In the genomic region with DNA sequence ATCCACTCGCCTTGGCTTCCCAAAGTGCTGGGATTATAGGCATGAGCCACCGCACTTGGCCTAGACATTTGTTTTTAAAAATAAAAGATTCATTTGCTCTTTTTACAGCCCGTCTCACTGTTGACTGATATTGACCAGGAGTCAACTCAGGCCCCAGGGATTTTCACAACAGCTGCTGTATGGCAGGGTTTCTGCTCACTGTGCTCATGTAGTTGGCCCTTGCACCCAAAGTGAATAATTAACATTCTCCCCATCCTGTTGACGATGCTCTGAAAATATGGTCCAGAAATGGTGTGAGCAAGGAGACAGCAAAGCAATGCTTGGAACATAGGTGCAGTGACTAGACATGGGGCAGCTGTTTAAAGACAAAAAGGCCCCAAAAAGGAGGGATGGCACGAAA, we compare ENCODE assay signal across 25 cellular contexts. TPM values are rescaled to one million over a fixed set of nuclear protein-coding genes. Genes with fewer than 3 reads are reported as not detected.
DNase-seq lines count a peak whose midpoint lies in the region; ATAC-seq and TF ChIP-seq lines count a peak whose summit lies in the region.
"Had no signal": no experiment of that assay in that cellular context is flagged by ENCODE, and none has a peak within 500 bp of the region (broad histone marks: within the 10 kb centered on the region; RNA-seq: fewer than 3 reads in every experiment).

No MANE protein-coding gene starts in this region.

- ATAC-seq in GM23338: no peak
- peak; percentile 86 for ATAC-seq in left lobe of liver
- ATAC-seq in HG02870 (IDR thresholded peaks at IDR 0.05; ENCODE audit: unreplicated experiment): no peak
- ATAC-seq: stimulated activated naive CD8-positive, alpha-beta T cell treated with anti-CD3 and anti-CD28 coated beads, Interleukin-15, amount 100 ng/mL, for 72 hours had no signal

- H3K9me3 Mint-ChIP-seq in activated CD4-positive, alpha-beta T cell treated with anti-CD3 and anti-CD28 coated beads, Interleukin-2, amount 10 ng/mL, durations not matched to agents 24 days and 14 days: peaks cover 11% of the 10 kb centered on the region
- H3K9me3 Mint-ChIP-seq in GM23338 (no peaks in the 10 kb centered on the region), type B pancreatic cell (no peaks in the 10 kb centered on the region)
- peaks cover 5% of the 10 kb centered on the region for H3K9me3 Mint-ChIP-seq in activated T-helper 1 cell treated with anti-CD3 and anti-CD28 coated beads, Interleukin-12 subunit alpha, Interleukin-12 subunit beta, Interleukin-2, Interleukin-4 antibody, amounts not matched to agents 30 ng/mL and 10 ng/mL and 1 ng/mL, durations not matched to agents 14 hours and 24 hours and 36 hours
- H3K9me3 Mint-ChIP-seq: activated naive CD8-positive, alpha-beta T cell treated with anti-CD3 and anti-CD28 coated beads for 36 hours; stimulated activated naive CD8-positive, alpha-beta T cell treated with anti-CD3 and anti-CD28 coated beads, Interleukin-15, amount 100 ng/mL, for 72 hours; T-helper 2 cell treated with Interferon-gamma antibody and Interleukin-4, amounts not matched to agents 5 μg/mL and 100 μg/mL, for 36 hours had no signal

- no peaks in the 10 kb centered on the region for H3K9me3 ChIP-seq in OCI-LY7 (ENCODE audit: low read length)
- H3K9me3 ChIP-seq: psoas muscle had no signal

- peaks cover 30% of the 10 kb centered on the region for H3K27me3 Mint-ChIP-seq in activated CD4-positive, alpha-beta T cell treated with anti-CD3 and anti-CD28 coated beads, Interleukin-2, amount 10 ng/mL, durations not matched to agents 24 days and 14 days
- H3K27me3 Mint-ChIP-seq in GM23338 (ENCODE audit: insufficient read depth, low read depth, poor library complexity): peaks cover 2% of the 10 kb centered on the region
- peaks cover 4% of the 10 kb centered on the region for H3K27me3 Mint-ChIP-seq in activated T-helper 1 cell treated with anti-CD3 and anti-CD28 coated beads, Interleukin-12 subunit alpha, Interleukin-12 subunit beta, Interleukin-2, Interleukin-4 antibody, amounts not matched to agents 30 ng/mL and 10 ng/mL and 1 ng/mL, durations not matched to agents 14 hours and 24 hours and 36 hours (ENCODE audit: insufficient read depth)
- peaks cover 27% of the 10 kb centered on the region for H3K27me3 Mint-ChIP-seq in type B pancreatic cell

- H3K27ac Mint-ChIP-seq in activated CD4-positive, alpha-beta T cell treated with anti-CD3 and anti-CD28 coated beads, Interleukin-2, amount 10 ng/mL, durations not matched to agents 24 days and 14 days: peak overlapping the region; percentile 61
- H3K27ac Mint-ChIP-seq in GM23338 (no peak overlapping the region), type B pancreatic cell (no peak overlapping the region)
- peak overlapping the region; percentile 1 for H3K27ac Mint-ChIP-seq in activated T-helper 1 cell treated with anti-CD3 and anti-CD28 coated beads, Interleukin-12 subunit alpha, Interleukin-12 subunit beta, Interleukin-2, Interleukin-4 antibody, amounts not matched to agents 30 ng/mL and 10 ng/mL and 1 ng/mL, durations not matched to agents 14 hours and 24 hours and 36 hours
- H3K27ac Mint-ChIP-seq: activated naive CD8-positive, alpha-beta T cell treated with anti-CD3 and anti-CD28 coated beads for 36 hours; stimulated activated naive CD8-positive, alpha-beta T cell treated with anti-CD3 and anti-CD28 coated beads, Interleukin-15, amount 100 ng/mL, for 72 hours had no signal

- H3K4me3 Mint-ChIP-seq in activated CD4-positive, alpha-beta T cell treated with anti-CD3 and anti-CD28 coated beads, Interleukin-2, amount 10 ng/mL, durations not matched to agents 24 days and 14 days: no peak overlapping the region
- H3K4me3 Mint-ChIP-seq in GM23338 (no peak overlapping the region), type B pancreatic cell (no peak overlapping the region)
- no peak overlapping the region for H3K4me3 Mint-ChIP-seq in activated T-helper 1 cell treated with anti-CD3 and anti-CD28 coated beads, Interleukin-12 subunit alpha, Interleukin-12 subunit beta, Interleukin-2, Interleukin-4 antibody, amounts not matched to agents 30 ng/mL and 10 ng/mL and 1 ng/mL, durations not matched to agents 14 hours and 24 hours and 36 hours
- H3K4me3 Mint-ChIP-seq: activated CD4-positive, alpha-beta T cell treated with anti-CD3 and anti-CD28 coated beads, Interleukin-2, amount 10 ng/mL, durations not matched to agents 7 days and 5 days; activated naive CD8-positive, alpha-beta T cell treated with anti-CD3 and anti-CD28 coated beads for 36 hours; stimulated activated naive CD8-positive, alpha-beta T cell treated with anti-CD3 and anti-CD28 coated beads, Interleukin-15, amount 100 ng/mL, for 72 hours; T-helper 2 cell treated with Interferon-gamma antibody and Interleukin-4, amounts not matched to agents 5 μg/mL and 100 μg/mL, for 36 hours had no signal

- H3K27ac ChIP-seq in GM23338 (ENCODE audit: low read depth) (no peak overlapping the region), OCI-LY7 (ENCODE audit: low read depth, low read length, poor library complexity, severe bottlenecking) (no peak overlapping the region)
- H3K27ac ChIP-seq: psoas muscle, RWPE1, SK-N-MC, VCaP had no signal

- no peak for DNase-seq in activated CD4-positive, alpha-beta T cell treated with anti-CD3 and anti-CD28 coated beads, Interleukin-2, amount 10 ng/mL, durations not matched to agents 24 days and 14 days
- no peak for DNase-seq in activated CD4-positive, alpha-beta T cell treated with anti-CD3 and anti-CD28 coated beads for 4 hours
- no peak for DNase-seq in GM23338 (ENCODE audit: low spot score)
- DNase-seq in activated T-helper 1 cell treated with anti-CD3 and anti-CD28 coated beads, Interleukin-12 subunit alpha, Interleukin-12 subunit beta, Interleukin-2, Interleukin-4 antibody, amounts not matched to agents 30 ng/mL and 10 ng/mL and 1 ng/mL, durations not matched to agents 14 hours and 24 hours and 36 hours (ENCODE audit: low spot score): no peak
- no peak for DNase-seq in left lobe of liver (ENCODE audit: low spot score)
- DNase-seq in type B pancreatic cell (ENCODE audit: extremely low spot score, unreplicated experiment): no peak
- DNase-seq in OCI-LY7 (ENCODE audit: low spot score): no peak
- DNase-seq: 8988T; activated CD8-positive, alpha-beta memory T cell treated with anti-CD3 and anti-CD28 coated beads, Interleukin-2, amount 50 U/mL, for 48 hours; H7; NCI-H1436; NCI-H2081 treated with DMSO at 0.1 percent for 48 hours; NCI-H345; NCI-H774; stimulated activated naive CD8-positive, alpha-beta T cell treated with anti-CD3 and anti-CD28 coated beads, Interleukin-15, amount 100 ng/mL, for 72 hours had no signal

- peaks cover 49% of the 10 kb centered on the region for H3K4me1 Mint-ChIP-seq in activated CD4-positive, alpha-beta T cell treated with anti-CD3 and anti-CD28 coated beads, Interleukin-2, amount 10 ng/mL, durations not matched to agents 24 days and 14 days
- H3K4me1 Mint-ChIP-seq in GM23338: no peaks in the 10 kb centered on the region
- peaks cover 84% of the 10 kb centered on the region for H3K4me1 Mint-ChIP-seq in activated T-helper 1 cell treated with anti-CD3 and anti-CD28 coated beads, Interleukin-12 subunit alpha, Interleukin-12 subunit beta, Interleukin-2, Interleukin-4 antibody, amounts not matched to agents 30 ng/mL and 10 ng/mL and 1 ng/mL, durations not matched to agents 14 hours and 24 hours and 36 hours (ENCODE audit: low read depth)
- H3K4me1 Mint-ChIP-seq in type B pancreatic cell (ENCODE audit: unreplicated experiment): peaks cover 6% of the 10 kb centered on the region

- TF ChIP-seq CTCF in GM23338 (conservative IDR thresholded peaks at IDR 0.05; ENCODE audit: low read depth in 2 of 2) (no peak), type B pancreatic cell (conservative IDR thresholded peaks at IDR 0.05) (no peak), OCI-LY7 (conservative IDR thresholded peaks at IDR 0.05; ENCODE audit: low read length) (no peak)

- no peaks in the 10 kb centered on the region for H3K36me3 ChIP-seq in GM23338 (ENCODE audit: insufficient read depth)
- no peaks in the 10 kb centered on the region for H3K36me3 ChIP-seq in OCI-LY7 (ENCODE audit: insufficient read depth, low read length)

- peaks cover 2% of the 10 kb centered on the region for H3K36me3 Mint-ChIP-seq in activated CD4-positive, alpha-beta T cell treated with anti-CD3 and anti-CD28 coated beads, Interleukin-2, amount 10 ng/mL, durations not matched to agents 24 days and 14 days (ENCODE audit: low read depth)
- no peaks in the 10 kb centered on the region for H3K36me3 Mint-ChIP-seq in GM23338 (ENCODE audit: low read depth)
- peaks cover 13% of the 10 kb centered on the region for H3K36me3 Mint-ChIP-seq in activated T-helper 1 cell treated with anti-CD3 and anti-CD28 coated beads, Interleukin-12 subunit alpha, Interleukin-12 subunit beta, Interleukin-2, Interleukin-4 antibody, amounts not matched to agents 30 ng/mL and 10 ng/mL and 1 ng/mL, durations not matched to agents 14 hours and 24 hours and 36 hours (ENCODE audit: low read depth)
- H3K36me3 Mint-ChIP-seq in type B pancreatic cell: no peaks in the 10 kb centered on the region
- H3K36me3 Mint-ChIP-seq: activated naive CD8-positive, alpha-beta T cell treated with anti-CD3 and anti-CD28 coated beads for 36 hours had no signal

- H2AFZ ChIP-seq in GM23338 (peak overlapping the region; percentile 33; the same call in 1 of the 2 replicates), OCI-LY7 (ENCODE audit: low read length) (no peak overlapping the region)

- H3K79me2 ChIP-seq in GM23338 (replicated peaks; ENCODE audit: insufficient read depth): no peaks in the 10 kb centered on the region
- no peaks in the 10 kb centered on the region for H3K79me2 ChIP-seq in OCI-LY7 (ENCODE audit: insufficient read depth, low read depth, low read length)

- CTCF ChIA-PET in OCI-LY7 (lab: Charles Lee; ENCODE audit: unreplicated experiment): no interaction called here

- H3K4me3 ChIP-seq in GM23338 (no peak overlapping the region), OCI-LY7 (ENCODE audit: low read depth, low read length, poor library complexity, severe bottlenecking) (no peak overlapping the region)
- H3K4me3 ChIP-seq: psoas muscle, SK-N-MC had no signal

- no peaks in the 10 kb centered on the region for H3K27me3 ChIP-seq in GM23338 (ENCODE audit: insufficient read depth)

- H3K9me2 ChIP-seq in GM23338 (ENCODE audit: insufficient read depth) (peaks cover 3% of the 10 kb centered on the region; the same call in 1 of the 2 replicates), OCI-LY7 (ENCODE audit: insufficient read depth, low read length) (no peaks in the 10 kb centered on the region)

- BruUV-seq in OCI-LY7 (replicated peaks; lab: Mats Ljungman, UMichigan): no TSS peak

- no peaks in the 10 kb centered on the region for H4K20me1 ChIP-seq in GM23338 (replicated peaks; ENCODE audit: insufficient read depth)
- H4K20me1 ChIP-seq in OCI-LY7 (ENCODE audit: insufficient read depth, low read length): no peaks in the 10 kb centered on the region

- H3K4me1 ChIP-seq in GM23338 (ENCODE audit: insufficient read depth) (no peaks in the 10 kb centered on the region), OCI-LY7 (ENCODE audit: insufficient read depth, low read length, poor library complexity, severe bottlenecking) (no peaks in the 10 kb centered on the region)
- H3K4me1 ChIP-seq: psoas muscle had no signal

- H3F3A ChIP-seq in GM23338 (replicated peaks; ENCODE audit: low read depth): no peaks in the 10 kb centered on the region

- no peak overlapping the region for H3K4me2 ChIP-seq in GM23338
- no peak overlapping the region for H3K4me2 ChIP-seq in OCI-LY7 (ENCODE audit: low read length)

- intact Hi-C loops in activated CD4-positive, alpha-beta T cell treated with anti-CD3 and anti-CD28 coated beads, Interleukin-2, amount 10 ng/mL, durations not matched to agents 24 days and 14 days (cut with micrococcal nuclease): no loop called here
- intact Hi-C loops in activated T-helper 1 cell treated with anti-CD3 and anti-CD28 coated beads, Interleukin-12 subunit alpha, Interleukin-12 subunit beta, Interleukin-2, Interleukin-4 antibody, amounts not matched to agents 30 ng/mL and 10 ng/mL and 1 ng/mL, durations not matched to agents 14 hours and 24 hours and 36 hours (cut with micrococcal nuclease): no loop called here
- intact Hi-C loops in OCI-LY7 (cut with micrococcal nuclease; ENCODE audit: unreplicated experiment): no loop called here

- POLR2A ChIA-PET in OCI-LY7 (lab: Charles Lee): no interaction called here

RNA-seq across cellular contexts. Expression of a gene that starts 2.9 kb away (rescaled TPM):
- total RNA-seq in activated CD4-positive, alpha-beta T cell treated with anti-CD3 and anti-CD28 coated beads, Interleukin-2, amount 10 ng/mL, durations not matched to agents 24 days and 14 days: 1.7 and 2.3 TPM in 2 replicates
- total RNA-seq in GM23338 (2014; rRNA removed; shearing (Covaris generic)): not detected in 2 replicates
- polyA plus RNA-seq in GM23338 (2016; fragmentation: Nextera tagmentation; extraction: Ambion mirVana): not detected in 2 replicates
- 5.8 TPM in 2 replicates for total RNA-seq in activated T-helper 1 cell treated with anti-CD3 and anti-CD28 coated beads, Interleukin-12 subunit alpha, Interleukin-12 subunit beta, Interleukin-2, Interleukin-4 antibody, amounts not matched to agents 30 ng/mL and 10 ng/mL and 1 ng/mL, durations not matched to agents 14 hours and 24 hours and 36 hours
- total RNA-seq in left lobe of liver: 0.08 TPM
- total RNA-seq in type B pancreatic cell (ENCODE audit: low replicate concordance): 0.12 and 0.22 TPM in 2 replicates
- total RNA-seq in OCI-LY7 (2014; rRNA removed; shearing (Covaris generic)): not detected in 2 replicates
- total RNA-seq in OCI-LY7 (2022): not detected in 2 replicates
- total RNA-seq: dermis microvascular lymphatic vessel endothelial cell, H7 had no signal

RNA-seq across cellular contexts. Expression of a gene that starts 13.9 kb away (rescaled TPM):
- 6.1 and 6.8 TPM in 2 replicates for total RNA-seq in activated CD4-positive, alpha-beta T cell treated with anti-CD3 and anti-CD28 coated beads, Interleukin-2, amount 10 ng/mL, durations not matched to agents 24 days and 14 days
- total RNA-seq in GM23338 (2014; rRNA removed; shearing (Covaris generic)): not detected in 2 replicates
- polyA plus RNA-seq in GM23338 (2016; fragmentation: Nextera tagmentation; extraction: Ambion mirVana): not detected in 2 replicates
- 20.6 and 21.0 TPM in 2 replicates for total RNA-seq in activated T-helper 1 cell treated with anti-CD3 and anti-CD28 coated beads, Interleukin-12 subunit alpha, Interleukin-12 subunit beta, Interleukin-2, Interleukin-4 antibody, amounts not matched to agents 30 ng/mL and 10 ng/mL and 1 ng/mL, durations not matched to agents 14 hours and 24 hours and 36 hours
- total RNA-seq in left lobe of liver: 0.33 TPM
- not detected in 2 replicates for total RNA-seq in type B pancreatic cell (ENCODE audit: low replicate concordance)
- total RNA-seq in OCI-LY7 (2014; rRNA removed; shearing (Covaris generic)): not detected in 2 replicates
- not detected in 2 replicates for total RNA-seq in OCI-LY7 (2022)
- total RNA-seq: dermis microvascular lymphatic vessel endothelial cell, H7 had no signal
- polyA plus RNA-seq: fibroblast of lung had no signal

RNA-seq across cellular contexts. Expression of a gene that starts 39.2 kb away (rescaled TPM):
- total RNA-seq in activated CD4-positive, alpha-beta T cell treated with anti-CD3 and anti-CD28 coated beads, Interleukin-2, amount 10 ng/mL, durations not matched to agents 24 days and 14 days: 1.7 and 1.9 TPM in 2 replicates
- total RNA-seq in GM23338 (2014; rRNA removed; shearing (Covaris generic)): not detected in 2 replicates
- not detected in 2 replicates for polyA plus RNA-seq in GM23338 (2016; fragmentation: Nextera tagmentation; extraction: Ambion mirVana)
- 2.2 and 3.9 TPM in 2 replicates for total RNA-seq in activated T-helper 1 cell treated with anti-CD3 and anti-CD28 coated beads, Interleukin-12 subunit alpha, Interleukin-12 subunit beta, Interleukin-2, Interleukin-4 antibody, amounts not matched to agents 30 ng/mL and 10 ng/mL and 1 ng/mL, durations not matched to agents 14 hours and 24 hours and 36 hours
- 0.55 TPM for total RNA-seq in left lobe of liver
- total RNA-seq in type B pancreatic cell (ENCODE audit: low replicate concordance): 0.17 and 0.34 TPM in 2 replicates
- total RNA-seq in OCI-LY7 (2014; rRNA removed; shearing (Covaris generic)): 0.41 and 0.88 TPM in 2 replicates
- total RNA-seq in OCI-LY7 (2022): 2.2 and 2.4 TPM in 2 replicates
- total RNA-seq: H7 had no signal

Comparison
In these comparisons a context has a peak if more than half of its experiments do, and no peak if none do; other contexts are left out.
1. H3K27ac Mint-ChIP-seq: peak in activated CD4-positive, alpha-beta T cell treated with anti-CD3 and anti-CD28 coated beads, Interleukin-2, amount 10 ng/mL, durations not matched to agents 24 days and 14 days (single experiment) and activated T-helper 1 cell treated with anti-CD3 and anti-CD28 coated beads, Interleukin-12 subunit alpha, Interleukin-12 subunit beta, Interleukin-2, Interleukin-4 antibody, amounts not matched to agents 30 ng/mL and 10 ng/mL and 1 ng/mL, durations not matched to agents 14 hours and 24 hours and 36 hours (single experiment); none in GM23338 (single experiment) and type B pancreatic cell (single experiment).